ENCODE assay signal across 3 cellular contexts in the genomic region with DNA sequence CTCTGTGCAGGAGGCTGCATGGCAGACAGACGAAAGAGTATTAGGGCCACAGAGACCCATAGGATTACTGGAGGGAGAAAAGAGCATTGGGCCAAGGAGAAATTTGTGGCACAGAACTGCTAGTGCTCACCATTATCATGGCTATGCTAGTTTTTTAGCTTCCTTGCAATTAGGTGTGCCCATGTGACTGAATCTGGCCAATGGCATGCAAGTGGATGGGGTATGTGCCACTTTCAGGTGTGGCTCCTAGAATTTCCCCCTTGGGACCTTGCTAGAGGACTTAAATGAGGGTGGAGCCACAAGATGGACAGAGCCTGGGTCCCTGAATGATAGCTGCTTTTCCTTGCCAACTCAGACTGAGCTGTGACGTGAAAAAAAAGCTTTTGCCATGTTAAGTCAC.
TF ChIP-seq lines count a peak whose summit lies in the region.

No MANE protein-coding gene starts in this region.

TF ChIP-seq in IMR-90, 13 proteins besides CTCF, POLR2A, EP300 and RAD21:
- no peak for TF ChIP-seq SMC3 (IDR thresholded peaks at IDR 0.05; ENCODE audit: low read depth, low read length)
- TF ChIP-seq, protein P1, sequence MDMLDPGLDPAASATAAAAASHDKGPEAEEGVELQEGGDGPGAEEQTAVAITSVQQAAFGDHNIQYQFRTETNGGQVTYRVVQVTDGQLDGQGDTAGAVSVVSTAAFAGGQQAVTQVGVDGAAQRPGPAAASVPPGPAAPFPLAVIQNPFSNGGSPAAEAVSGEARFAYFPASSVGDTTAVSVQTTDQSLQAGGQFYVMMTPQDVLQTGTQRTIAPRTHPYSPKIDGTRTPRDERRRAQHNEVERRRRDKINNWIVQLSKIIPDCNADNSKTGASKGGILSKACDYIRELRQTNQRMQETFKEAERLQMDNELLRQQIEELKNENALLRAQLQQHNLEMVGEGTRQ (IDR thresholded peaks at IDR 0.05; ENCODE audit: low read depth, low read length): peak; percentile 20; the same call in 1 of the 2 replicates

TF ChIP-seq in WTC11, 78 proteins besides CTCF, POLR2A, EP300 and RAD21:
- TF ChIP-seq TEAD4 (CRISPR knock-in tag; IDR thresholded peaks at IDR 0.05): no peak
- no peak for TF ChIP-seq NR2C2 (CRISPR knock-in tag; IDR thresholded peaks at IDR 0.05)
- no peak for TF ChIP-seq FOXP1 (CRISPR knock-in tag; IDR thresholded peaks at IDR 0.05; ENCODE audit: borderline replicate concordance)
- TF ChIP-seq, protein P1 (CRISPR knock-in tag; IDR thresholded peaks at IDR 0.05): peak; percentile 79
- TF ChIP-seq EMX1 (CRISPR knock-in tag; IDR thresholded peaks at IDR 0.05): no peak
- TF ChIP-seq TCF7 (CRISPR knock-in tag; IDR thresholded peaks at IDR 0.05; ENCODE audit: low read depth): no peak
- TF ChIP-seq, protein P2, sequence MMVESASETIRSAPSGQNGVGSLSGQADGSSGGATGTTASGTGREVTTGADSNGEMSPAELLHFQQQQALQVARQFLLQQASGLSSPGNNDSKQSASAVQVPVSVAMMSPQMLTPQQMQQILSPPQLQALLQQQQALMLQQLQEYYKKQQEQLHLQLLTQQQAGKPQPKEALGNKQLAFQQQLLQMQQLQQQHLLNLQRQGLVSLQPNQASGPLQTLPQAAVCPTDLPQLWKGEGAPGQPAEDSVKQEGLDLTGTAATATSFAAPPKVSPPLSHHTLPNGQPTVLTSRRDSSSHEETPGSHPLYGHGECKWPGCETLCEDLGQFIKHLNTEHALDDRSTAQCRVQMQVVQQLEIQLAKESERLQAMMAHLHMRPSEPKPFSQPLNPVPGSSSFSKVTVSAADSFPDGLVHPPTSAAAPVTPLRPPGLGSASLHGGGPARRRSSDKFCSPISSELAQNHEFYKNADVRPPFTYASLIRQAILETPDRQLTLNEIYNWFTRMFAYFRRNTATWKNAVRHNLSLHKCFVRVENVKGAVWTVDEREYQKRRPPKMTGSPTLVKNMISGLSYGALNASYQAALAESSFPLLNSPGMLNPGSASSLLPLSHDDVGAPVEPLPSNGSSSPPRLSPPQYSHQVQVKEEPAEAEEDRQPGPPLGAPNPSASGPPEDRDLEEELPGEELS (CRISPR knock-in tag; IDR thresholded peaks at IDR 0.05): no peak
- no peak for TF ChIP-seq GRHL2 (CRISPR knock-in tag; IDR thresholded peaks at IDR 0.05; ENCODE audit: insufficient replicate concordance, severe bottlenecking)
- TF ChIP-seq NFE2L1 (CRISPR knock-in tag; IDR thresholded peaks at IDR 0.05): no peak
- TF ChIP-seq NFYB (CRISPR knock-in tag; conservative IDR thresholded peaks at IDR 0.05; ENCODE audit: low read depth): peak; percentile 72
- TF ChIP-seq ZNF416 (CRISPR knock-in tag; IDR thresholded peaks at IDR 0.05): no peak
- TF ChIP-seq, protein P3, sequence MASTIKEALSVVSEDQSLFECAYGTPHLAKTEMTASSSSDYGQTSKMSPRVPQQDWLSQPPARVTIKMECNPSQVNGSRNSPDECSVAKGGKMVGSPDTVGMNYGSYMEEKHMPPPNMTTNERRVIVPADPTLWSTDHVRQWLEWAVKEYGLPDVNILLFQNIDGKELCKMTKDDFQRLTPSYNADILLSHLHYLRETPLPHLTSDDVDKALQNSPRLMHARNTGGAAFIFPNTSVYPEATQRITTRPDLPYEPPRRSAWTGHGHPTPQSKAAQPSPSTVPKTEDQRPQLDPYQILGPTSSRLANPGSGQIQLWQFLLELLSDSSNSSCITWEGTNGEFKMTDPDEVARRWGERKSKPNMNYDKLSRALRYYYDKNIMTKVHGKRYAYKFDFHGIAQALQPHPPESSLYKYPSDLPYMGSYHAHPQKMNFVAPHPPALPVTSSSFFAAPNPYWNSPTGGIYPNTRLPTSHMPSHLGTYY (CRISPR knock-in tag; IDR thresholded peaks at IDR 0.05): no peak
- TF ChIP-seq FOXJ3 (CRISPR knock-in tag; IDR thresholded peaks at IDR 0.05; ENCODE audit: borderline replicate concordance): no peak
- TF ChIP-seq IRF2 (CRISPR knock-in tag; IDR thresholded peaks at IDR 0.05; ENCODE audit: borderline replicate concordance, low read depth): no peak
- TF ChIP-seq ETV6 (CRISPR knock-in tag; IDR thresholded peaks at IDR 0.05): no peak
- no peak for TF ChIP-seq PRRX2 (CRISPR knock-in tag; IDR thresholded peaks at IDR 0.05)
- TF ChIP-seq JAZF1 (CRISPR knock-in tag; IDR thresholded peaks at IDR 0.05): no peak
TF ChIP-seq in WTC11: peak in this region for 2.

TF ChIP-seq in H1, 55 proteins besides CTCF, POLR2A, EP300 and RAD21:
- no peak for TF ChIP-seq KDM4A (IDR thresholded peaks at IDR 0.05; ENCODE audit: low read depth, low read length, severe bottlenecking)
- TF ChIP-seq, protein P1 (IDR thresholded peaks at IDR 0.05; ENCODE audit: low read length): peak; percentile 48; the same call in 1 of the 2 replicates
- TF ChIP-seq, protein P4, sequence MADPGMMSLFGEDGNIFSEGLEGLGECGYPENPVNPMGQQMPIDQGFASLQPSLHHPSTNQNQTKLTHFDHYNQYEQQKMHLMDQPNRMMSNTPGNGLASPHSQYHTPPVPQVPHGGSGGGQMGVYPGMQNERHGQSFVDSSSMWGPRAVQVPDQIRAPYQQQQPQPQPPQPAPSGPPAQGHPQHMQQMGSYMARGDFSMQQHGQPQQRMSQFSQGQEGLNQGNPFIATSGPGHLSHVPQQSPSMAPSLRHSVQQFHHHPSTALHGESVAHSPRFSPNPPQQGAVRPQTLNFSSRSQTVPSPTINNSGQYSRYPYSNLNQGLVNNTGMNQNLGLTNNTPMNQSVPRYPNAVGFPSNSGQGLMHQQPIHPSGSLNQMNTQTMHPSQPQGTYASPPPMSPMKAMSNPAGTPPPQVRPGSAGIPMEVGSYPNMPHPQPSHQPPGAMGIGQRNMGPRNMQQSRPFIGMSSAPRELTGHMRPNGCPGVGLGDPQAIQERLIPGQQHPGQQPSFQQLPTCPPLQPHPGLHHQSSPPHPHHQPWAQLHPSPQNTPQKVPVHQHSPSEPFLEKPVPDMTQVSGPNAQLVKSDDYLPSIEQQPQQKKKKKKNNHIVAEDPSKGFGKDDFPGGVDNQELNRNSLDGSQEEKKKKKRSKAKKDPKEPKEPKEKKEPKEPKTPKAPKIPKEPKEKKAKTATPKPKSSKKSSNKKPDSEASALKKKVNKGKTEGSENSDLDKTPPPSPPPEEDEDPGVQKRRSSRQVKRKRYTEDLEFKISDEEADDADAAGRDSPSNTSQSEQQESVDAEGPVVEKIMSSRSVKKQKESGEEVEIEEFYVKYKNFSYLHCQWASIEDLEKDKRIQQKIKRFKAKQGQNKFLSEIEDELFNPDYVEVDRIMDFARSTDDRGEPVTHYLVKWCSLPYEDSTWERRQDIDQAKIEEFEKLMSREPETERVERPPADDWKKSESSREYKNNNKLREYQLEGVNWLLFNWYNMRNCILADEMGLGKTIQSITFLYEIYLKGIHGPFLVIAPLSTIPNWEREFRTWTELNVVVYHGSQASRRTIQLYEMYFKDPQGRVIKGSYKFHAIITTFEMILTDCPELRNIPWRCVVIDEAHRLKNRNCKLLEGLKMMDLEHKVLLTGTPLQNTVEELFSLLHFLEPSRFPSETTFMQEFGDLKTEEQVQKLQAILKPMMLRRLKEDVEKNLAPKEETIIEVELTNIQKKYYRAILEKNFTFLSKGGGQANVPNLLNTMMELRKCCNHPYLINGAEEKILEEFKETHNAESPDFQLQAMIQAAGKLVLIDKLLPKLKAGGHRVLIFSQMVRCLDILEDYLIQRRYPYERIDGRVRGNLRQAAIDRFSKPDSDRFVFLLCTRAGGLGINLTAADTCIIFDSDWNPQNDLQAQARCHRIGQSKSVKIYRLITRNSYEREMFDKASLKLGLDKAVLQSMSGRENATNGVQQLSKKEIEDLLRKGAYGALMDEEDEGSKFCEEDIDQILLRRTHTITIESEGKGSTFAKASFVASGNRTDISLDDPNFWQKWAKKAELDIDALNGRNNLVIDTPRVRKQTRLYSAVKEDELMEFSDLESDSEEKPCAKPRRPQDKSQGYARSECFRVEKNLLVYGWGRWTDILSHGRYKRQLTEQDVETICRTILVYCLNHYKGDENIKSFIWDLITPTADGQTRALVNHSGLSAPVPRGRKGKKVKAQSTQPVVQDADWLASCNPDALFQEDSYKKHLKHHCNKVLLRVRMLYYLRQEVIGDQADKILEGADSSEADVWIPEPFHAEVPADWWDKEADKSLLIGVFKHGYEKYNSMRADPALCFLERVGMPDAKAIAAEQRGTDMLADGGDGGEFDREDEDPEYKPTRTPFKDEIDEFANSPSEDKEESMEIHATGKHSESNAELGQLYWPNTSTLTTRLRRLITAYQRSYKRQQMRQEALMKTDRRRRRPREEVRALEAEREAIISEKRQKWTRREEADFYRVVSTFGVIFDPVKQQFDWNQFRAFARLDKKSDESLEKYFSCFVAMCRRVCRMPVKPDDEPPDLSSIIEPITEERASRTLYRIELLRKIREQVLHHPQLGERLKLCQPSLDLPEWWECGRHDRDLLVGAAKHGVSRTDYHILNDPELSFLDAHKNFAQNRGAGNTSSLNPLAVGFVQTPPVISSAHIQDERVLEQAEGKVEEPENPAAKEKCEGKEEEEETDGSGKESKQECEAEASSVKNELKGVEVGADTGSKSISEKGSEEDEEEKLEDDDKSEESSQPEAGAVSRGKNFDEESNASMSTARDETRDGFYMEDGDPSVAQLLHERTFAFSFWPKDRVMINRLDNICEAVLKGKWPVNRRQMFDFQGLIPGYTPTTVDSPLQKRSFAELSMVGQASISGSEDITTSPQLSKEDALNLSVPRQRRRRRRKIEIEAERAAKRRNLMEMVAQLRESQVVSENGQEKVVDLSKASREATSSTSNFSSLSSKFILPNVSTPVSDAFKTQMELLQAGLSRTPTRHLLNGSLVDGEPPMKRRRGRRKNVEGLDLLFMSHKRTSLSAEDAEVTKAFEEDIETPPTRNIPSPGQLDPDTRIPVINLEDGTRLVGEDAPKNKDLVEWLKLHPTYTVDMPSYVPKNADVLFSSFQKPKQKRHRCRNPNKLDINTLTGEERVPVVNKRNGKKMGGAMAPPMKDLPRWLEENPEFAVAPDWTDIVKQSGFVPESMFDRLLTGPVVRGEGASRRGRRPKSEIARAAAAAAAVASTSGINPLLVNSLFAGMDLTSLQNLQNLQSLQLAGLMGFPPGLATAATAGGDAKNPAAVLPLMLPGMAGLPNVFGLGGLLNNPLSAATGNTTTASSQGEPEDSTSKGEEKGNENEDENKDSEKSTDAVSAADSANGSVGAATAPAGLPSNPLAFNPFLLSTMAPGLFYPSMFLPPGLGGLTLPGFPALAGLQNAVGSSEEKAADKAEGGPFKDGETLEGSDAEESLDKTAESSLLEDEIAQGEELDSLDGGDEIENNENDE (IDR thresholded peaks at IDR 0.05; ENCODE audit: insufficient replicate concordance, low read length): no peak
